Comparison of ENCODE assay signal across 8 cellular contexts in the genomic region with DNA sequence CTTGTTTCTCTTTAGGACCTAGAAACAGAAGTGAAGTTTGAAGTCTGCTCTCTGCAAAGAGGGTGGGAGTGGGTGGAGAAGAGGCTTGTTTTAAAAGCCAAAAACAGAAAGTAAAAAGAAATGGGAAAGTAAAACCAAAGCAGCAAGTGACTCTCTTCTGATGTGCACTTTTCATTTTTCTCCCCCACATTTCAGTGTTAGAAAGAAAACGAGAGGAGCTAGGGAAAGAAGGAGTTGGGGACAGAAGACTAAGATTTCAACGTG. TPM values are rescaled to one million over a fixed set of nuclear protein-coding genes. Genes with fewer than 3 reads are reported as not detected.
A peak's percentile ranks its signal among the peaks of the same experiment; 100 is the strongest.
DNase-seq lines count a peak whose midpoint lies in the region; ATAC-seq, FAIRE-seq and TF ChIP-seq lines count a peak whose summit lies in the region.

No MANE protein-coding gene starts in this region.

- TF ChIP-seq CTCF in heart right ventricle (IDR thresholded peaks at IDR 0.05) (no peak), right atrium auricular region (IDR thresholded peaks at IDR 0.05) (no peak), choroid plexus epithelial cell (conservative IDR thresholded peaks at IDR 0.05; ENCODE audit: low read depth, low read length) (no peak), parathyroid adenoma (IDR thresholded peaks at IDR 0.05) (no peak), sigmoid colon (IDR thresholded peaks at IDR 0.05) (no peak)

- H3K27me3 ChIP-seq in heart right ventricle, result peaks cover 0 to 50% (median 41%) of the 10 kb centered on the region in 7 donors
- peaks cover 7 to 8% of the 10 kb centered on the region in 2 donors for H3K27me3 ChIP-seq in right atrium auricular region
- no peaks in the 10 kb centered on the region for H3K27me3 ChIP-seq in parathyroid adenoma (ENCODE audit: control insufficient read depth, insufficient read depth, low read length)
- peaks cover 8 to 35% (median 10%) of the 10 kb centered on the region in 3 donors for H3K27me3 ChIP-seq in sigmoid colon

- no peak for FAIRE-seq in H54 (lab: Jason Lieb, UNC)

- no peaks in the 10 kb centered on the region for H3K36me3 ChIP-seq in heart right ventricle
- H3K36me3 ChIP-seq in right atrium auricular region, result no peaks in the 10 kb centered on the region
- no peaks in the 10 kb centered on the region for H3K36me3 ChIP-seq in parathyroid adenoma (ENCODE audit: control insufficient read depth, insufficient read depth, low read length)
- H3K36me3 ChIP-seq in sigmoid colon, result no peaks in the 10 kb centered on the region

- H3K9me3 ChIP-seq in heart right ventricle (no peaks in the 10 kb centered on the region), right atrium auricular region (no peaks in the 10 kb centered on the region), parathyroid adenoma (ENCODE audit: control insufficient read depth, low read length) (no peaks in the 10 kb centered on the region), sigmoid colon (no peaks in the 10 kb centered on the region)

- H3K4me3 ChIP-seq in heart right ventricle, result peak overlapping the region in 9 of 10 donors; percentile 27 to 54 (median 51)
- H3K4me3 ChIP-seq in right atrium auricular region, result peak overlapping the region in 1 of 2 donors; percentile 45
- H3K4me3 ChIP-seq in choroid plexus epithelial cell (ENCODE audit: low read depth, low read length), result peak overlapping the region; percentile 62
- peak overlapping the region; percentile 39 for H3K4me3 ChIP-seq in parathyroid adenoma (ENCODE audit: low read depth, low read length)
- H3K4me3 ChIP-seq in sigmoid colon, result peak overlapping the region in 2 of 4 donors; percentile 42 to 44

- peaks cover 0 to 24% (median 14%) of the 10 kb centered on the region in 9 donors for H3K4me1 ChIP-seq in heart right ventricle
- H3K4me1 ChIP-seq in right atrium auricular region, result peaks cover 0 to 10% of the 10 kb centered on the region in 2 donors
- H3K4me1 ChIP-seq in parathyroid adenoma, result peaks cover 2% of the 10 kb centered on the region
- H3K4me1 ChIP-seq in sigmoid colon, result peaks cover 0 to 18% (median 17%) of the 10 kb centered on the region in 4 donors

- TF ChIP-seq EP300 in sigmoid colon (IDR thresholded peaks at IDR 0.05), result no peak

- no peaks in the 10 kb centered on the region for H3K79me2 ChIP-seq in parathyroid adenoma

- DNase-seq in heart right ventricle, result no peak
- no peak for DNase-seq in right atrium auricular region (ENCODE audit: low spot score)
- no peak for DNase-seq in choroid plexus epithelial cell (ENCODE audit: low read depth)
- DNase-seq in H54 (ENCODE audit: insufficient read length, low spot score), result no peak
- DNase-seq in sigmoid colon, result no peak
- no peak for DNase-seq in stimulated activated CD4-positive, alpha-beta T cell treated with anti-CD3 and anti-CD28 coated beads, Interleukin-2, amount 100 ng/mL, for 24 hours

- H2AFZ ChIP-seq in parathyroid adenoma, result peak overlapping the region; percentile 65

- 29 to 47% methylated on average over 2 of the region's 2 CpGs for WGBS in heart right ventricle, 2 donors
- 22 to 23% methylated on average over 2 of the region's 2 CpGs for whole genome bisulfite sequencing in sigmoid colon, 2 donors

- peak overlapping the region; percentile 76 for H3K4me2 ChIP-seq in parathyroid adenoma (ENCODE audit: low read length)

- ATAC-seq in heart right ventricle (no peak), HG03095 (IDR thresholded peaks at IDR 0.05; ENCODE audit: unreplicated experiment) (peak; percentile 52)

- TF ChIP-seq POLR2A in H54 (IDR thresholded peaks at IDR 0.05; ENCODE audit: low read depth, low read length), result no peak
- TF ChIP-seq POLR2A in sigmoid colon (IDR thresholded peaks at IDR 0.05), result no peak

- intact Hi-C loops in heart right ventricle (cut with DNase I) (no loop called here), sigmoid colon (cut with DNase I) (no loop called here)

- no peak overlapping the region for H3K9ac ChIP-seq in parathyroid adenoma

- H3K27ac ChIP-seq in heart right ventricle (no peak overlapping the region), right atrium auricular region (no peak overlapping the region), parathyroid adenoma (no peak overlapping the region), sigmoid colon (no peak overlapping the region)

RNA-seq across cellular contexts. Expression of gene C6orf141, which starts 1.3 kb away (rescaled TPM):
- under 1 TPM in 5 of 10 donors, not detected in 5; 0.16 to 0.85 (median 0.56) TPM for total RNA-seq in heart right ventricle
- polyA plus RNA-seq in heart right ventricle, result 1 to 10 TPM in 1 of 2 donors, under 1 TPM in 1; 0.62 to 1.5 TPM
- total RNA-seq in right atrium auricular region, result under 1 TPM in 1 of 2 donors, not detected in 1; 0.75 TPM
- 1 to 10 TPM; 1.4 to 6.9 (median 3.8) TPM for total RNA-seq in sigmoid colon
- polyA plus RNA-seq in sigmoid colon, result 1 to 10 TPM; 1.8 to 3.9 (median 3.4) TPM

RNA-seq across cellular contexts. Expression of gene GLYATL3, which starts 52.1 kb away (rescaled TPM):
- total RNA-seq in heart right ventricle (not detected), right atrium auricular region (not detected), sigmoid colon (not detected)
- polyA plus RNA-seq in heart right ventricle (not detected), sigmoid colon (1 to 10 TPM in 1 of 3 donors, not detected in 2; 1.8 TPM)
